8 cellular contexts compared by ENCODE assay signal in genomic region chr17:7329360-7330098, GRCh38. TPM values are rescaled to one million over a fixed set of nuclear protein-coding genes. Genes with fewer than 3 reads are reported as not detected.
DNase-seq lines count a peak whose midpoint lies in the region; ATAC-seq and TF ChIP-seq lines count a peak whose summit lies in the region.

No MANE protein-coding gene starts in this region.

- peak overlapping the region; percentile 77 for H3K4me3 ChIP-seq in CD4-positive, CD25-positive, alpha-beta regulatory T cell (ENCODE audit: low read depth, low read length)
- H3K4me3 ChIP-seq in dorsolateral prefrontal cortex (peak overlapping the region; percentile 69 to 100 (median 94)), right lobe of liver (peak overlapping the region; percentile 98 to 100 (median 99))

- intact Hi-C loops in dorsolateral prefrontal cortex (cut with DNase I), result loop anchor here (1.0 to 5.0 kb wide), 4 partner anchors 14 to 233 kb away; partner anchors contain the start of genes EIF5A (in 1 of the 2), GPS2 (in 1 of the 2) and SENP3 (in 1 of the 2)
- intact Hi-C loops in right lobe of liver (cut with DNase I), result no loop called here

- H3K36me3 Mint-ChIP-seq in CD4-positive, CD25-positive, alpha-beta regulatory T cell, result peaks cover 3% of the 10 kb centered on the region
- H3K36me3 Mint-ChIP-seq in activated CD4-positive, alpha-beta memory T cell treated with anti-CD3 and anti-CD28 coated beads, Interleukin-2, amount 10 ng/mL, durations not matched to agents 7 days and 5 days (ENCODE audit: low read depth), result no peaks in the 10 kb centered on the region

- CTCF ChIA-PET in activated CD4-positive, alpha-beta memory T cell treated with anti-CD3 and anti-CD28 coated beads, Interleukin-2, amount 10 ng/mL, durations not matched to agents 7 days and 5 days (lab: Charles Lee), result interaction anchor here (0.7 to 5.9 kb wide), 18 partner anchors 9 to 358 kb away, joined by 3 to 39 read pairs (median 4); partner anchors contain the start of genes GPS2, TMEM95, TP53 and WRAP53

- H3K27me3 ChIP-seq in CD4-positive, CD25-positive, alpha-beta regulatory T cell (ENCODE audit: control insufficient read depth, insufficient read depth, low read length), result no peaks in the 10 kb centered on the region
- H3K27me3 ChIP-seq in dorsolateral prefrontal cortex, result no peaks in the 10 kb centered on the region
- no peaks in the 10 kb centered on the region for H3K27me3 ChIP-seq in right lobe of liver

- peak; percentile 69 to 72 for ATAC-seq in CD4-positive, CD25-positive, alpha-beta regulatory T cell (ENCODE audit: low read depth in 2 of 2)
- ATAC-seq in GM19438 (IDR thresholded peaks at IDR 0.05; ENCODE audit: low read depth, unreplicated experiment) (peak; percentile 53), right lobe of liver (peak; percentile 85 to 90 (median 90))

- H3K36me3 ChIP-seq in CD4-positive, CD25-positive, alpha-beta regulatory T cell (ENCODE audit: control insufficient read depth, insufficient read depth, low read length), result peaks cover 8% of the 10 kb centered on the region
- peaks cover 0 to 1% (median 0%) of the 10 kb centered on the region in 4 donors for H3K36me3 ChIP-seq in right lobe of liver

- peak; percentile 94 to 99 (median 97) for DNase-seq in CD4-positive, CD25-positive, alpha-beta regulatory T cell
- DNase-seq in HK-2 (ENCODE audit: unreplicated experiment) (peak; percentile 97), NCI-H82 treated with DMSO at 0.1 percent for 48 hours (lab: John Stamatoyannopoulos, UW; ENCODE audit: unreplicated experiment) (peak; percentile 99), dorsolateral prefrontal cortex (peak; percentile 95 to 98 (median 96)), right lobe of liver (peak; percentile 96 to 98 (median 98))
- DNase-seq in activated CD4-positive, alpha-beta memory T cell treated with anti-CD3 and anti-CD28 coated beads, Interleukin-2, amount 10 ng/mL, durations not matched to agents 7 days and 5 days, result peak; percentile 97
- DNase-seq in stimulated activated CD4-positive, alpha-beta T cell treated with anti-CD3 and anti-CD28 coated beads, Interleukin-4, amount 100 ng/mL, for 24 hours, result peak; percentile 96

- H3K4me1 Mint-ChIP-seq in CD4-positive, CD25-positive, alpha-beta regulatory T cell, result peaks cover 19 to 63% (median 26%) of the 10 kb centered on the region in 4 donors
- peaks cover 49% of the 10 kb centered on the region for H3K4me1 Mint-ChIP-seq in activated CD4-positive, alpha-beta memory T cell treated with anti-CD3 and anti-CD28 coated beads, Interleukin-2, amount 10 ng/mL, durations not matched to agents 7 days and 5 days

- H3K27me3 Mint-ChIP-seq in CD4-positive, CD25-positive, alpha-beta regulatory T cell, result peaks cover 8% of the 10 kb centered on the region
- H3K27me3 Mint-ChIP-seq in activated CD4-positive, alpha-beta memory T cell treated with anti-CD3 and anti-CD28 coated beads, Interleukin-2, amount 10 ng/mL, durations not matched to agents 7 days and 5 days, result no peaks in the 10 kb centered on the region

- no peaks in the 10 kb centered on the region for H3K9me3 ChIP-seq in CD4-positive, CD25-positive, alpha-beta regulatory T cell (ENCODE audit: control insufficient read depth in 2 of 2, low read length in 2 of 2)
- H3K9me3 ChIP-seq in right lobe of liver, result no peaks in the 10 kb centered on the region

- POLR2A ChIA-PET in activated CD4-positive, alpha-beta memory T cell treated with anti-CD3 and anti-CD28 coated beads, Interleukin-2, amount 10 ng/mL, durations not matched to agents 7 days and 5 days (lab: Charles Lee), result interaction anchor here (0.6 to 2.8 kb wide), 18 partner anchors 8 to 827 kb away, joined by 3 to 45 read pairs (median 6); partner anchors contain the start of genes ACAP1, GPS2, MPDU1 and POLR2A

- WGBS in right lobe of liver (ENCODE audit: insufficient coverage, low coverage, low lambda C conversion rate, missing lambda C conversion rate), result 0% methylated on average over 12 of the region's 51 CpGs

- TF ChIP-seq POLR2A in right lobe of liver (IDR thresholded peaks at IDR 0.05), result peak; percentile 47

- peak overlapping the region; percentile 85 for H3K27ac ChIP-seq in CD4-positive, CD25-positive, alpha-beta regulatory T cell (ENCODE audit: insufficient read depth, low read length, poor library complexity, severe bottlenecking)
- peak overlapping the region; percentile 65 to 98 (median 92) for H3K27ac ChIP-seq in dorsolateral prefrontal cortex
- peak overlapping the region; percentile 76 to 92 (median 79) for H3K27ac ChIP-seq in right lobe of liver

- H3K4me1 ChIP-seq in CD4-positive, CD25-positive, alpha-beta regulatory T cell (ENCODE audit: control insufficient read depth, insufficient read depth, low read length, poor library complexity, severe bottlenecking), result peaks cover 40% of the 10 kb centered on the region
- peaks cover 0 to 14% (median 3%) of the 10 kb centered on the region in 4 donors for H3K4me1 ChIP-seq in right lobe of liver

- TF ChIP-seq CTCF in dorsolateral prefrontal cortex (IDR thresholded peaks at IDR 0.05 in 54 of 56, conservative IDR thresholded peaks at IDR 0.05 in 2 of 56; ENCODE audit: low read depth in 1 of 56, partially characterized antibody in 56 of 56) (peak in 36 of 56 donors; percentile 8 to 57 (median 32)), right lobe of liver (IDR thresholded peaks at IDR 0.05) (no peak)

- peak overlapping the region; percentile 94 to 97 (median 96) for H3K4me3 Mint-ChIP-seq in CD4-positive, CD25-positive, alpha-beta regulatory T cell
- H3K4me3 Mint-ChIP-seq in activated CD4-positive, alpha-beta memory T cell treated with anti-CD3 and anti-CD28 coated beads, Interleukin-2, amount 10 ng/mL, durations not matched to agents 7 days and 5 days, result peak overlapping the region; percentile 85

- H3K27ac Mint-ChIP-seq in CD4-positive, CD25-positive, alpha-beta regulatory T cell, result peak overlapping the region; percentile 98 to 99 (median 98)
- peak overlapping the region; percentile 93 for H3K27ac Mint-ChIP-seq in activated CD4-positive, alpha-beta memory T cell treated with anti-CD3 and anti-CD28 coated beads, Interleukin-2, amount 10 ng/mL, durations not matched to agents 7 days and 5 days

- no peaks in the 10 kb centered on the region for H3K9me3 Mint-ChIP-seq in CD4-positive, CD25-positive, alpha-beta regulatory T cell
- no peaks in the 10 kb centered on the region for H3K9me3 Mint-ChIP-seq in activated CD4-positive, alpha-beta memory T cell treated with anti-CD3 and anti-CD28 coated beads, Interleukin-2, amount 10 ng/mL, durations not matched to agents 7 days and 5 days

RNA-seq across cellular contexts. Expression of gene NEURL4, which starts 0.4 kb away (rescaled TPM):
- 39.5 TPM for total RNA-seq in CD4-positive, CD25-positive, alpha-beta regulatory T cell
- polyA plus RNA-seq in CD4-positive, CD25-positive, alpha-beta regulatory T cell, result 1 to 10 TPM in 2 of 4 donors, under 1 TPM in 2; 0.27 to 1.2 (median 0.83) TPM
- total RNA-seq in activated CD4-positive, alpha-beta memory T cell treated with anti-CD3 and anti-CD28 coated beads, Interleukin-2, amount 10 ng/mL, durations not matched to agents 7 days and 5 days, result 10 to 100 TPM; 28.4 to 31.2 TPM
- total RNA-seq in dorsolateral prefrontal cortex (100 to 1,000 TPM in 2 of 120 experiments, 10 to 100 TPM in 118; 47.2 to 111 (median 71.9) TPM), right lobe of liver (10 to 100 TPM in 4 of 6 experiments, 1 to 10 TPM in 2; 4.2 to 22.1 (median 10.8) TPM)

RNA-seq across cellular contexts. Expression of gene ACAP1, which starts 6.8 kb away (rescaled TPM):
- 723 TPM for total RNA-seq in CD4-positive, CD25-positive, alpha-beta regulatory T cell
- polyA plus RNA-seq in CD4-positive, CD25-positive, alpha-beta regulatory T cell, result 100 to 1,000 TPM; 194 to 259 (median 213) TPM
- total RNA-seq in activated CD4-positive, alpha-beta memory T cell treated with anti-CD3 and anti-CD28 coated beads, Interleukin-2, amount 10 ng/mL, durations not matched to agents 7 days and 5 days, result 100 to 1,000 TPM; 682 to 709 TPM
- total RNA-seq in dorsolateral prefrontal cortex, result 10 to 100 TPM in 28 of 120 experiments, 1 to 10 TPM in 91, under 1 TPM in 1; 0.83 to 23.0 (median 7.2) TPM
- total RNA-seq in right lobe of liver, result 1 to 10 TPM; 1.6 to 6.8 (median 2.7) TPM

RNA-seq across cellular contexts. Expression of gene GPS2, which starts 14.4 kb away (rescaled TPM):
- 129 TPM for total RNA-seq in CD4-positive, CD25-positive, alpha-beta regulatory T cell
- polyA plus RNA-seq in CD4-positive, CD25-positive, alpha-beta regulatory T cell, result 100 to 1,000 TPM in 2 of 4 donors, 10 to 100 TPM in 2; 79.3 to 107 (median 96.5) TPM
- total RNA-seq in activated CD4-positive, alpha-beta memory T cell treated with anti-CD3 and anti-CD28 coated beads, Interleukin-2, amount 10 ng/mL, durations not matched to agents 7 days and 5 days, result 10 to 100 TPM; 69.8 to 74.7 TPM
- total RNA-seq in dorsolateral prefrontal cortex (10 to 100 TPM; 46.2 to 97.3 (median 64.4) TPM), right lobe of liver (10 to 100 TPM; 22.0 to 48.1 (median 23.2) TPM)

RNA-seq across cellular contexts. Expression of gene EIF5A, which starts 22.1 kb away (rescaled TPM):
- 485 TPM for total RNA-seq in CD4-positive, CD25-positive, alpha-beta regulatory T cell
- polyA plus RNA-seq in CD4-positive, CD25-positive, alpha-beta regulatory T cell, result 100 to 1,000 TPM; 210 to 631 (median 398) TPM
- 100 to 1,000 TPM; 419 to 420 TPM for total RNA-seq in activated CD4-positive, alpha-beta memory T cell treated with anti-CD3 and anti-CD28 coated beads, Interleukin-2, amount 10 ng/mL, durations not matched to agents 7 days and 5 days
- total RNA-seq in dorsolateral prefrontal cortex (100 to 1,000 TPM; 117 to 216 (median 169) TPM), right lobe of liver (100 to 1,000 TPM; 222 to 299 (median 238) TPM)

RNA-seq across cellular contexts. Expression of gene KCTD11, which starts 22.4 kb away (rescaled TPM):
- total RNA-seq in CD4-positive, CD25-positive, alpha-beta regulatory T cell, result 1.3 TPM
- 1 to 10 TPM; 2.6 to 4.0 (median 2.9) TPM for polyA plus RNA-seq in CD4-positive, CD25-positive, alpha-beta regulatory T cell
- total RNA-seq in activated CD4-positive, alpha-beta memory T cell treated with anti-CD3 and anti-CD28 coated beads, Interleukin-2, amount 10 ng/mL, durations not matched to agents 7 days and 5 days, result 1 to 10 TPM; 5.8 to 5.9 TPM
- 1 to 10 TPM; 2.0 to 7.9 (median 4.1) TPM for total RNA-seq in dorsolateral prefrontal cortex
- total RNA-seq in right lobe of liver, result 1 to 10 TPM; 2.2 to 4.4 (median 2.9) TPM

Comparison
In these comparisons a context has a peak if more than half of its experiments do, and no peak if none do; other contexts are left out.
1. Peak in every context shown above with its lines: DNase-seq, ATAC-seq, H3K4me3 ChIP-seq and H3K27ac ChIP-seq.
2. CTCF ChIP-seq: peak in dorsolateral prefrontal cortex (36 of 56); none in right lobe of liver (0 of 4).
3. RNA of gene ACAP1, which starts 6.8 kb away (total RNA-seq): 723 TPM in CD4-positive, CD25-positive, alpha-beta regulatory T cell (single experiment) and 682 to 709 TPM in activated CD4-positive, alpha-beta memory T cell treated with anti-CD3 and anti-CD28 coated beads, Interleukin-2, amount 10 ng/mL, durations not matched to agents 7 days and 5 days; 0.83 to 23.0 TPM in dorsolateral prefrontal cortex and 1.6 to 6.8 TPM in right lobe of liver; every median in the first group is over 10 times any median in the second.
4. intact Hi-C loops: an anchor here in dorsolateral prefrontal cortex (1.0 to 5.0 kb wide); none called in right lobe of liver.